Comparison of ENCODE assay signal across 9 cellular contexts in genomic region chr19:42250666-42251531, GRCh38. TPM values are rescaled to one million over a fixed set of nuclear protein-coding genes. Genes with fewer than 3 reads are reported as not detected.
DNase-seq lines count a peak whose midpoint lies in the region; ATAC-seq and TF ChIP-seq lines count a peak whose summit lies in the region.
"Had no signal": no experiment of that assay in that cellular context is flagged by ENCODE, and none has a peak within 500 bp of the region (broad histone marks: within the 10 kb centered on the region; RNA-seq: fewer than 3 reads in every experiment).

No MANE protein-coding gene starts in this region.

- BruUV-seq in A673 (replicated peaks; lab: Mats Ljungman, UMichigan), result no TSS peak

- no peaks in the 10 kb centered on the region for H3K9me3 Mint-ChIP-seq in neural crest cell
- H3K9me3 Mint-ChIP-seq: activated naive CD4-positive, alpha-beta T cell treated with anti-CD3 and anti-CD28 coated beads, Interleukin-2, amount 50 U/mL, for 24 hours had no signal

- CTCF ChIA-PET in A673 (lab: Charles Lee), result interaction anchor here (0.7 to 2.7 kb wide), 4 partner anchors 29 to 802 kb away, joined by 3 to 12 read pairs (median 4); no protein-coding TSS in a partner anchor

- H3K27me3 ChIP-seq in A673 (replicated peaks; ENCODE audit: insufficient read depth, low read depth, low read length, poor library complexity) (no peaks in the 10 kb centered on the region), endocrine pancreas (ENCODE audit: control insufficient read depth, insufficient read depth, low read length) (no peaks in the 10 kb centered on the region), colonic mucosa (no peaks in the 10 kb centered on the region)

- ATAC-seq in HG03571 (IDR thresholded peaks at IDR 0.05; ENCODE audit: unreplicated experiment) (no peak), GM21619 (IDR thresholded peaks at IDR 0.05; ENCODE audit: unreplicated experiment) (no peak), HG02642 (IDR thresholded peaks at IDR 0.05; ENCODE audit: poor library complexity, unreplicated experiment) (no peak)

- H3K9ac ChIP-seq in endocrine pancreas (ENCODE audit: control insufficient read depth, insufficient read depth, low read length) (peak overlapping the region; percentile 25), colonic mucosa (ENCODE audit: low read depth in 2 of 2, low read length in 2 of 2) (peak overlapping the region in 1 of 2 donors; percentile 66)

- peaks cover 2% of the 10 kb centered on the region for H3K36me3 Mint-ChIP-seq in neural crest cell (ENCODE audit: low read depth)

- H3K36me3 ChIP-seq in A673 (ENCODE audit: insufficient read depth, low read length, poor library complexity, severe bottlenecking) (peaks cover 23% of the 10 kb centered on the region), endocrine pancreas (ENCODE audit: control insufficient read depth, insufficient read depth, low read length) (no peaks in the 10 kb centered on the region), colonic mucosa (no peaks in the 10 kb centered on the region)

- intact Hi-C loops in A673 (cut with micrococcal nuclease; ENCODE audit: unreplicated experiment) (loop anchor here (2.0 kb wide), 1 partner anchor 30 kb away; no protein-coding TSS in a partner anchor), colonic mucosa (cut with DNase I) (no loop called here)

- peaks cover 34% of the 10 kb centered on the region for H3K4me1 Mint-ChIP-seq in neural crest cell

- peak overlapping the region; percentile 50 for H3K27ac Mint-ChIP-seq in neural crest cell (ENCODE audit: unreplicated experiment)

- TF ChIP-seq CTCF in A673 (conservative IDR thresholded peaks at IDR 0.05; ENCODE audit: low read depth, low read length), result no peak
- no peak for TF ChIP-seq CTCF in neural crest cell (conservative IDR thresholded peaks at IDR 0.05)
- no peak for TF ChIP-seq CTCF in colonic mucosa (IDR thresholded peaks at IDR 0.05)

- POLR2A ChIA-PET in A673 (lab: Charles Lee; ENCODE audit: low non-redundant PET), result interaction anchor here (0.5 to 0.6 kb wide), 2 partner anchors 32 to 240 kb away, joined by 3 to 4 read pairs; no protein-coding TSS in a partner anchor

- H3K4me1 ChIP-seq in A673 (ENCODE audit: insufficient read depth, low read length, poor library complexity, severe bottlenecking), result peaks cover 59% of the 10 kb centered on the region
- H3K4me1 ChIP-seq in endocrine pancreas (ENCODE audit: control insufficient read depth, insufficient read depth, low read length), result no peaks in the 10 kb centered on the region
- H3K4me1 ChIP-seq in colonic mucosa, result peaks cover 6% of the 10 kb centered on the region

- H3K27me3 Mint-ChIP-seq in neural crest cell (ENCODE audit: low read depth), result peaks cover 4% of the 10 kb centered on the region
- H3K27me3 Mint-ChIP-seq: activated naive CD4-positive, alpha-beta T cell treated with anti-CD3 and anti-CD28 coated beads, Interleukin-2, amount 50 U/mL, for 24 hours had no signal

- peak overlapping the region; percentile 84 for H3K4me3 Mint-ChIP-seq in neural crest cell

- DNase-seq in A673 (ENCODE audit: low spot score) (peak; percentile 51), NCI-H446 treated with DMSO at 0.1 percent for 48 hours (lab: John Stamatoyannopoulos, UW) (peak; percentile 16), neural crest cell (ENCODE audit: low read depth, low spot score) (no peak), colonic mucosa (no peak)

- H3K4me3 ChIP-seq in A673 (ENCODE audit: low read depth, low read length, poor library complexity, severe bottlenecking), result peak overlapping the region; percentile 91
- no peak overlapping the region for H3K4me3 ChIP-seq in endocrine pancreas (ENCODE audit: control insufficient read depth, insufficient read depth, low read length)
- H3K4me3 ChIP-seq in colonic mucosa, result no peak overlapping the region

- H3K9me3 ChIP-seq in A673 (ENCODE audit: low read depth, low read length, poor library complexity, severe bottlenecking), result no peaks in the 10 kb centered on the region
- no peaks in the 10 kb centered on the region for H3K9me3 ChIP-seq in endocrine pancreas (ENCODE audit: control insufficient read depth, low read length)
- no peaks in the 10 kb centered on the region for H3K9me3 ChIP-seq in colonic mucosa

- H3K27ac ChIP-seq in A673 (ENCODE audit: low read depth, low read length, poor library complexity, severe bottlenecking) (peak overlapping the region; percentile 87), colonic mucosa (no peak overlapping the region)

RNA-seq across cellular contexts. Expression of gene ERF, which starts 4.0 kb away (rescaled TPM):
- total RNA-seq in A673 (2021), result 149 and 164 TPM in 2 replicates
- total RNA-seq in neural crest cell, result 102 and 105 TPM in 2 replicates
- total RNA-seq in colonic mucosa, result 10 to 100 TPM; 46.7 to 57.3 TPM

RNA-seq across cellular contexts. Expression of gene GSK3A, which starts 8.5 kb away (rescaled TPM):
- total RNA-seq in A673 (2021), result 67.8 and 70.1 TPM in 2 replicates
- total RNA-seq in neural crest cell, result 66.1 and 68.0 TPM in 2 replicates
- total RNA-seq in colonic mucosa, result 10 to 100 TPM; 47.8 to 51.8 TPM

RNA-seq across cellular contexts. Expression of gene CIC, which starts 18.2 kb away (rescaled TPM):
- total RNA-seq in A673 (2021) (75.8 and 80.3 TPM in 2 replicates), neural crest cell (91.6 and 93.4 TPM in 2 replicates), colonic mucosa (10 to 100 TPM; 47.8 to 54.6 TPM)

RNA-seq across cellular contexts. Expression of gene ZNF526, which starts 30.8 kb away (rescaled TPM):
- total RNA-seq in A673 (2021), result 17.4 and 21.3 TPM in 2 replicates
- total RNA-seq in neural crest cell, result 18.4 and 24.2 TPM in 2 replicates
- total RNA-seq in colonic mucosa, result 10 to 100 TPM in 1 of 2 donors, 1 to 10 TPM in 1; 9.3 to 12.8 TPM

RNA-seq across cellular contexts. Expression of gene DEDD2, which starts 33.4 kb away (rescaled TPM):
- total RNA-seq in A673 (2021), result 32.1 and 35.2 TPM in 2 replicates
- total RNA-seq in neural crest cell, result 20.6 and 21.5 TPM in 2 replicates
- total RNA-seq in colonic mucosa, result 10 to 100 TPM; 27.0 to 33.8 TPM

Comparison
In these comparisons a context has a peak if more than half of its experiments do, and no peak if none do; other contexts are left out.
1. DNase-seq: peak in A673 (single experiment) and NCI-H446 treated with DMSO at 0.1 percent for 48 hours (single experiment); none in neural crest cell (single experiment) and colonic mucosa (single experiment).